ENCODE assay signal across 23 cellular contexts in the genomic region with DNA sequence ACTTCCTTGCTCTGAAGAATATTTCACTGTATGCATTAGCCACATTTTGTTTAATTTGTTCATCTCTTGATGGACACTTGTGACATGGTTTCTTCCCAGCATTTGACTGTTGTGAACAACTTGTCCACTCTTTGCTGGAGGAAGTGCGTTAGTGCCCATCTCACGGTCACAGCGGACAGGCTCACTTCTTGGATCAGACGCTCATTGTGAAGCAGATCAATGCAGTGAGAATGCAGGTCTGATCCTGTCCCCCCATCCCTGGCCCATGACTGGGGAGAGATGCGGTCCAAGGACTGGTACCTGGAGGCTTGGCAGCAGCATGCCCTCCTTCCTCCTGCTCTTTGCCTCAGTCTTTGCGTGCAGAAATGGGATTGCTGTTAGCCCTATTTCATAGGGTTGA.
"Had no signal": no experiment of that assay in that cellular context is flagged by ENCODE, and none has a peak within 500 bp of the region (broad histone marks: within the 10 kb centered on the region; RNA-seq: fewer than 3 reads in every experiment).

No MANE protein-coding gene starts in this region.

- ATAC-seq: naive thymus-derived CD4-positive, alpha-beta T cell; natural killer cell; pancreas; psoas muscle; right cardiac atrium; right lobe of liver; stimulated activated effector memory CD8-positive, alpha-beta T cell treated with anti-CD3 and anti-CD28 coated beads, Interleukin-12 subunit alpha, Interleukin-12 subunit beta, amount 100 ng/mL, for 72 hours; stimulated activated naive B cell treated with anti-CD40 and anti-IgM and Interleukin-4, amounts not matched to agents 10 μg/mL and 1 μg/mL and 100 μg/mL, for 72 hours; upper lobe of right lung had no signal

- DNase-seq: naive thymus-derived CD4-positive, alpha-beta T cell; natural killer cell; occipital lobe; pancreas; psoas muscle; right cardiac atrium; right lobe of liver; sigmoid colon; small intestine; stimulated activated CD4-positive, alpha-beta T cell treated with anti-CD3 and anti-CD28 coated beads, Interleukin-15, amount 100 ng/mL, for 24 hours; stimulated activated CD4-positive, alpha-beta T cell treated with anti-CD3 and anti-CD28 coated beads, Interleukin-2, amount 100 ng/mL, for 24 hours; stimulated activated CD4-positive, alpha-beta T cell treated with anti-CD3 and anti-CD28 coated beads, Interleukin-2, amount 100 ng/mL, for 48 hours; stimulated activated CD4-positive, alpha-beta T cell treated with anti-CD3 and anti-CD28 coated beads, Interleukin-4, amount 100 ng/mL, for 24 hours; stimulated activated naive B cell treated with anti-CD40 and anti-IgM and Interleukin-4, amounts not matched to agents 10 μg/mL and 1 μg/mL and 100 μg/mL, for 72 hours; stimulated activated naive CD4-positive, alpha-beta T cell treated with Interleukin-2 at 50 U/mL for 16 hours; stomach; thyroid gland; upper lobe of right lung; uterus had no signal

- H3K4me3 ChIP-seq: neural progenitor cell, pancreas, psoas muscle, right lobe of liver, sigmoid colon, stomach, thoracic aorta, thyroid gland, tibial nerve, upper lobe of right lung, uterus had no signal

- H3K27me3 ChIP-seq: neural progenitor cell, pancreas, right lobe of liver, sigmoid colon, stomach, thyroid gland, tibial nerve, upper lobe of right lung, uterus had no signal

- H3K36me3 ChIP-seq: neural progenitor cell, pancreas, right lobe of liver, sigmoid colon, stomach, thoracic aorta, thyroid gland, tibial nerve, upper lobe of right lung, uterus had no signal
